15 cellular contexts compared by ENCODE assay signal in the genomic region with DNA sequence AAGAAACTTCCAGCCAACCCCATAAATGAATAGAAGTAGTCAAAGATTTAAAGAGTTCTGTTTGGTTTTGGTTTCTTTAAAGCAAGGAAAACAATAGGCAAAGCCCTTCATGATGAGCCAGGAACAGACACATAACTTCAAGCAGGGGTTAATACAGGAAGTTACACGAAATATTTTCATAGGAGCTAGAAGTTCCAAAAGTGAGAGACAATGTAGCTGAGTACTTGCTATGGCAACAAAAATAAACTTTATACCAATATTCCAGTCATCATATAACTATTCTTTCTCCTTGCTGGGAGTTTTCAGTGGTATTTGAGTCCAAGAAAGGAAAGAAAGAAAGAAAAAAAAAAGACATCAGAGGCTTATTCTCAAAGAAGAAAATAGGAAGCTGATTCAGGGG. TPM values are rescaled to one million over a fixed set of nuclear protein-coding genes. Genes with fewer than 3 reads are reported as not detected.
A peak's percentile ranks its signal among the peaks of the same experiment; 100 is the strongest.
DNase-seq lines count a peak whose midpoint lies in the region; ATAC-seq, FAIRE-seq and TF ChIP-seq lines count a peak whose summit lies in the region.
"Had no signal": no experiment of that assay in that cellular context is flagged by ENCODE, and none has a peak within 500 bp of the region (broad histone marks: within the 10 kb centered on the region; RNA-seq: fewer than 3 reads in every experiment).

No MANE protein-coding gene starts in this region.

- POLR2A ChIA-PET in AG04449 (lab: Yijun Ruan, JAX) = no interaction called here

- H3K4me3 Mint-ChIP-seq in osteocyte (ENCODE audit: unreplicated experiment) = no peak overlapping the region
- H3K4me3 Mint-ChIP-seq: nephron progenitor cell had no signal

- CTCF ChIA-PET in AG04449 (lab: Yijun Ruan, JAX) = interaction anchor here (0.6 to 1.1 kb wide), 2 partner anchors 56 to 185 kb away, joined by 3 read pairs; a partner anchor contains a TSS

- no peaks in the 10 kb centered on the region for H3K27me3 Mint-ChIP-seq in osteocyte (ENCODE audit: unreplicated experiment)
- H3K27me3 Mint-ChIP-seq: IgD-negative memory B cell had no signal

- H3K4me3 ChIP-seq in AG04449 (ENCODE audit: low read depth, low read length) = no peak overlapping the region
- peak overlapping the region; percentile 35 for H3K4me3 ChIP-seq in adipocyte (ENCODE audit: low read length)
- no peak overlapping the region for H3K4me3 ChIP-seq in small intestine (ENCODE audit: low read depth in 1 of 2, low read length in 2 of 2)

- no peaks in the 10 kb centered on the region for H3K36me3 Mint-ChIP-seq in osteocyte (ENCODE audit: unreplicated experiment)
- H3K36me3 Mint-ChIP-seq: IgD-negative memory B cell had no signal

- peaks cover 21% of the 10 kb centered on the region for H3K4me1 Mint-ChIP-seq in osteocyte (ENCODE audit: unreplicated experiment)
- H3K4me1 Mint-ChIP-seq: nephron progenitor cell had no signal

- no peaks in the 10 kb centered on the region for H3K9me3 ChIP-seq in adipocyte (ENCODE audit: control insufficient read depth, low read length)
- no peaks in the 10 kb centered on the region for H3K9me3 ChIP-seq in small intestine (ENCODE audit: control insufficient read depth, low read depth)

- TF ChIP-seq CTCF in AG04449 (IDR thresholded peaks at IDR 0.05; ENCODE audit: insufficient read depth, low read length, missing control alignments) (no peak), osteocyte (IDR thresholded peaks at IDR 0.05) (no peak), GM13976 (IDR thresholded peaks at IDR 0.05; ENCODE audit: borderline replicate concordance, control extremely low read depth, extremely low read depth, insufficient read depth, missing control alignments) (no peak)

- 28 to 58% (median 44%) methylated on average over 1 of the region's 1 CpG for WGBS in small intestine, 3 donors

- H3K27me3 ChIP-seq in adipocyte (replicated peaks; ENCODE audit: control insufficient read depth, insufficient read depth, low read length) = no peaks in the 10 kb centered on the region
- H3K27me3 ChIP-seq in small intestine (ENCODE audit: control insufficient read depth in 2 of 2, insufficient read depth in 2 of 2, low read length in 2 of 2) = no peaks in the 10 kb centered on the region

- FAIRE-seq in small intestine (lab: Jason Lieb, UNC) = no peak
- FAIRE-seq: colon had no signal

- H3K9ac ChIP-seq in adipocyte (ENCODE audit: low read length) = peak overlapping the region; percentile 36

- no peaks in the 10 kb centered on the region for H3K9me3 Mint-ChIP-seq in osteocyte (ENCODE audit: unreplicated experiment)
- H3K9me3 Mint-ChIP-seq: IgD-negative memory B cell, nephron progenitor cell had no signal

- no peak overlapping the region for H3K27ac ChIP-seq in small intestine (ENCODE audit: low read depth in 1 of 2, low read length in 1 of 2)
- H3K27ac ChIP-seq: VCaP had no signal

- DNase-seq in AG04449 (ENCODE audit: low read depth, low spot score) (peak; percentile 51), adipocyte (ENCODE audit: low read depth) (peak; percentile 69), fibroblast of peridontal ligament (ENCODE audit: extremely low read depth) (peak; percentile 68), osteocyte (ENCODE audit: extremely low spot score, unreplicated experiment) (no peak), small intestine (no peak), G401 (ENCODE audit: low spot score) (no peak), GM13976 (ENCODE audit: low spot score) (no peak)
- DNase-seq: activated T-cell treated with anti-CD3 and anti-CD28 coated beads, Interleukin-2, amount 50 U/mL, for 1 hour; NCI-H2171 treated with DMSO at 0.1 percent for 48 hours; nephron progenitor cell had no signal

- peak overlapping the region; percentile 90 for H3K27ac Mint-ChIP-seq in osteocyte (ENCODE audit: unreplicated experiment)
- H3K27ac Mint-ChIP-seq: IgD-negative memory B cell, nephron progenitor cell had no signal

- no peaks in the 10 kb centered on the region for H3K36me3 ChIP-seq in adipocyte (ENCODE audit: control insufficient read depth, insufficient read depth, low read length, severe bottlenecking)
- no peaks in the 10 kb centered on the region for H3K36me3 ChIP-seq in small intestine (ENCODE audit: control insufficient read depth in 2 of 2, insufficient read depth in 2 of 2, low read length in 2 of 2)

- ATAC-seq in GM21390 (IDR thresholded peaks at IDR 0.05; ENCODE audit: unreplicated experiment) = no peak
- ATAC-seq: Panc1 had no signal

- in situ Hi-C loops in G401 (cut with HindIII; ENCODE audit: low sequenced_read_pairs) (no loop called here), GM13976 (cut with MboI; ENCODE audit: low sequenced_read_pairs, unreplicated experiment) (no loop called here)

- H3K4me1 ChIP-seq in adipocyte (ENCODE audit: control insufficient read depth, insufficient read depth, low read length) (peaks cover 54% of the 10 kb centered on the region), small intestine (ENCODE audit: control insufficient read depth in 2 of 2, insufficient read depth in 1 of 2, low read depth in 1 of 2, low read length in 1 of 2) (no peaks in the 10 kb centered on the region)

RNA-seq across cellular contexts. Expression of a gene that starts 56.2 kb away (rescaled TPM):
- 8.9 and 11.3 TPM in 2 replicates for total RNA-seq in osteocyte
- 10 to 100 TPM in 1 of 3 donors, 1 to 10 TPM in 2; 5.4 to 10.1 (median 5.6) TPM for polyA plus RNA-seq in small intestine
- total RNA-seq in G401 (2014; rRNA removed; shearing (Covaris generic)) = not detected in 2 replicates

Comparison
In these comparisons a context has a peak if more than half of its experiments do, and no peak if none do; other contexts are left out.
1. DNase-seq: peak in AG04449 (single experiment), adipocyte (single experiment) and fibroblast of peridontal ligament (single experiment); none in osteocyte (single experiment), small intestine (single experiment), G401 (single experiment) and GM13976 (single experiment).